2 cellular contexts compared by ENCODE assay signal in genomic region chr7:47780555-47780954, GRCh38.
A peak's percentile ranks its signal among the peaks of the same experiment; 100 is the strongest.
TF ChIP-seq lines count a peak whose summit lies in the region.

No MANE protein-coding gene starts in this region.

TF ChIP-seq in A549, 52 proteins besides CTCF, POLR2A, EP300 and RAD21:
- TF ChIP-seq ATOH8 (CRISPR knock-in tag; IDR thresholded peaks at IDR 0.05; ENCODE audit: low read depth) (no peak), MAFK (IDR thresholded peaks at IDR 0.05; ENCODE audit: partially characterized antibody) (peak; percentile 14), HMGXB4 (CRISPR knock-in tag; IDR thresholded peaks at IDR 0.05; ENCODE audit: borderline replicate concordance) (no peak)

TF ChIP-seq in IMR-90, 13 proteins besides CTCF, POLR2A, EP300 and RAD21:
- TF ChIP-seq USF2 (IDR thresholded peaks at IDR 0.05; ENCODE audit: low read depth, low read length): no peak
- no peak for TF ChIP-seq MAFK (IDR thresholded peaks at IDR 0.05; ENCODE audit: low read depth, low read length)
- no peak for TF ChIP-seq NFE2L2 (IDR thresholded peaks at IDR 0.05; ENCODE audit: low read depth, low read length)
- no peak for TF ChIP-seq CEBPB (IDR thresholded peaks at IDR 0.05; ENCODE audit: low read depth, low read length)
- TF ChIP-seq SMC3 (IDR thresholded peaks at IDR 0.05; ENCODE audit: low read depth, low read length): no peak
- TF ChIP-seq FOS (IDR thresholded peaks at IDR 0.05; ENCODE audit: low read depth, low read length): no peak
- no peak for TF ChIP-seq RFX5 (IDR thresholded peaks at IDR 0.05; ENCODE audit: low read depth, low read length)
- no peak for TF ChIP-seq BHLHE40 (IDR thresholded peaks at IDR 0.05; ENCODE audit: low read depth, low read length)
TF ChIP-seq in IMR-90: peak in this region for 0.
